11 cellular contexts compared by ENCODE assay signal in genomic region chr4:164935363-164935762, GRCh38. TPM values are rescaled to one million over a fixed set of nuclear protein-coding genes. Genes with fewer than 3 reads are reported as not detected.
A peak's percentile ranks its signal among the peaks of the same experiment; 100 is the strongest.
DNase-seq lines count a peak whose midpoint lies in the region; ATAC-seq and TF ChIP-seq lines count a peak whose summit lies in the region.
"Had no signal": no experiment of that assay in that cellular context is flagged by ENCODE, and none has a peak within 500 bp of the region (broad histone marks: within the 10 kb centered on the region; RNA-seq: fewer than 3 reads in every experiment).

No MANE protein-coding gene starts in this region.

- no peaks in the 10 kb centered on the region for H3K36me3 ChIP-seq in osteoblast (ENCODE audit: insufficient read depth, low read length)

- H4K20me1 ChIP-seq in osteoblast (ENCODE audit: insufficient read depth, low read length), result no peaks in the 10 kb centered on the region

- no peak overlapping the region for H3K4me2 ChIP-seq in osteoblast (ENCODE audit: insufficient read depth, low read length)

- no peak overlapping the region for H3K27ac ChIP-seq in osteoblast (ENCODE audit: low read depth, low read length)

- H2AFZ ChIP-seq in osteoblast (ENCODE audit: low read length), result no peak overlapping the region

- DNase-seq in NCI-H1417 (lab: John Stamatoyannopoulos, UW), result peak in 2 of 3 experiments; percentile 25 to 68
- no peak for DNase-seq in NCI-H1417 treated with DMSO at 0.1 percent for 48 hours (lab: John Stamatoyannopoulos, UW)
- peak; percentile 9 for DNase-seq in MV-4-11 (lab: John Stamatoyannopoulos, UW)
- DNase-seq in osteoblast (ENCODE audit: insufficient read length, low spot score, missing footprints), result no peak
- DNase-seq in activated naive CD4-positive, alpha-beta T cell treated with anti-CD3 and anti-CD28 coated beads, Interleukin-2, amount 50 U/mL, for 16 hours, result no peak
- DNase-seq in GOT3 (lab: John Stamatoyannopoulos, UW), result no peak
- DNase-seq in dermis blood vessel endothelial cell, result no peak
- DNase-seq: activated naive CD8-positive, alpha-beta T cell treated with anti-CD3 and anti-CD28 coated beads, Interleukin-2, amount 10 ng/mL, durations not matched to agents 7 days and 5 days; kidney; NCI-H2107 had no signal

- H3K4me1 ChIP-seq in osteoblast (ENCODE audit: insufficient read depth, low read length), result no peaks in the 10 kb centered on the region

- TF ChIP-seq CTCF in osteoblast (IDR thresholded peaks at IDR 0.05; ENCODE audit: extremely low read depth, low read depth, low read length), result peak; percentile 15

- no peaks in the 10 kb centered on the region for H3K79me2 ChIP-seq in osteoblast (ENCODE audit: insufficient read depth, low read length)

- H3K27me3 ChIP-seq in osteoblast (ENCODE audit: insufficient read depth, low read length), result no peaks in the 10 kb centered on the region

- peak; percentile 72 for ATAC-seq in HG02642 (IDR thresholded peaks at IDR 0.05; ENCODE audit: poor library complexity, unreplicated experiment)

- H3K4me3 ChIP-seq in osteoblast (ENCODE audit: insufficient read depth, low read length), result no peak overlapping the region

- no peaks in the 10 kb centered on the region for H3K9me3 ChIP-seq in osteoblast (ENCODE audit: low read depth, low read length)

RNA-seq across cellular contexts. Expression of gene TRIM61, which starts 42.1 kb away (rescaled TPM):
- 3.8 and 4.7 TPM in 2 replicates for total RNA-seq in osteoblast
- not detected in 2 replicates for total RNA-seq in dermis blood vessel endothelial cell

RNA-seq across cellular contexts. Expression of gene APELA, which starts 58.4 kb away (rescaled TPM):
- total RNA-seq in osteoblast, result 0.29 TPM in 1 of 2 replicates, not detected in the other
- total RNA-seq in dermis blood vessel endothelial cell, result not detected in 2 replicates
- total RNA-seq: activated naive CD8-positive, alpha-beta T cell treated with anti-CD3 and anti-CD28 coated beads, Interleukin-2, amount 10 ng/mL, durations not matched to agents 7 days and 5 days had no signal

Comparison
In these comparisons a context has a peak if more than half of its experiments do, and no peak if none do; other contexts are left out.
1. DNase-seq: peak in NCI-H1417 (2 of 3) and MV-4-11 (single experiment); none in NCI-H1417 treated with DMSO at 0.1 percent for 48 hours (single experiment), osteoblast (single experiment), activated naive CD4-positive, alpha-beta T cell treated with anti-CD3 and anti-CD28 coated beads, Interleukin-2, amount 50 U/mL, for 16 hours (single experiment), GOT3 (single experiment) and dermis blood vessel endothelial cell (single experiment).